ENCODE assay signal across 24 cellular contexts in genomic region chr22:43277987-43278601, GRCh38.
DNase-seq lines count a peak whose midpoint lies in the region; ATAC-seq and TF ChIP-seq lines count a peak whose summit lies in the region.
"Had no signal": no experiment of that assay in that cellular context is flagged by ENCODE, and none has a peak within 500 bp of the region (broad histone marks: within the 10 kb centered on the region; RNA-seq: fewer than 3 reads in every experiment).

No MANE protein-coding gene starts in this region.

- no peak overlapping the region for H3K56ac ChIP-seq in H9 (ENCODE audit: insufficient read length, low read depth, low read length)

- no peak overlapping the region for H2AK5ac ChIP-seq in H9 (ENCODE audit: insufficient read length, low read length)

- no peak overlapping the region for H2BK5ac ChIP-seq in H9 (ENCODE audit: insufficient read length, low read length)

- no peak for ATAC-seq in HG03280 (IDR thresholded peaks at IDR 0.05; ENCODE audit: unreplicated experiment)
- ATAC-seq: activated CD8-positive, alpha-beta memory T cell treated with anti-CD3 and anti-CD28 coated beads, Interleukin-2, amount 10 ng/mL, durations not matched to agents 7 days and 5 days; activated T-helper 17 cell treated with anti-CD3 and anti-CD28 coated beads, Interleukin-2, amount 50 U/mL, for 72 hours; body of pancreas; GM23338; lower lobe of right lung; sciatic nerve; stimulated activated naive CD8-positive, alpha-beta T cell treated with anti-CD3 and anti-CD28 coated beads, Interleukin-15, Interleukin-2, amounts not matched to agents 100 U/mL and 50 U/mL, for 24 hours had no signal

- intact Hi-C loops in colonic mucosa (cut with DNase I), result no loop called here
- intact Hi-C loops in posterior vena cava (cut with DNase I), result loop anchor here in 1 of 2 donors (5.0 kb wide), 1 partner anchor 109 kb away; no protein-coding TSS in a partner anchor

- no peak overlapping the region for H4K5ac ChIP-seq in H9 (ENCODE audit: insufficient read length, low read depth, low read length)

- H4K91ac ChIP-seq in H9 (ENCODE audit: insufficient read length, low read depth, low read length), result no peak overlapping the region

- no peak overlapping the region for H3T11ph ChIP-seq in H9 (ENCODE audit: low read length)

- H3K9me3 ChIP-seq in BLaER1, result no peaks in the 10 kb centered on the region
- no peaks in the 10 kb centered on the region for H3K9me3 ChIP-seq in colonic mucosa
- H3K9me3 ChIP-seq in H9 (ENCODE audit: control insufficient read depth, low read depth, low read length), result no peaks in the 10 kb centered on the region
- H3K9me3 ChIP-seq: body of pancreas, lower lobe of right lung, tibial nerve had no signal

- H4K20me1 ChIP-seq in BLaER1 (peaks cover 6% of the 10 kb centered on the region; the same call in 1 of the 2 replicates), H9 (ENCODE audit: control insufficient read depth, insufficient read depth, insufficient read length) (no peaks in the 10 kb centered on the region)

- H3K27ac Mint-ChIP-seq in type B pancreatic cell, result no peak overlapping the region
- no peak overlapping the region for H3K27ac Mint-ChIP-seq in H9
- H3K27ac Mint-ChIP-seq: activated CD8-positive, alpha-beta memory T cell treated with anti-CD3 and anti-CD28 coated beads, Interleukin-2, amount 10 ng/mL, durations not matched to agents 7 days and 5 days; activated T-helper 17 cell treated with anti-CD3 and anti-CD28 coated beads, Interleukin-2, amount 50 U/mL, for 72 hours; GM23338 had no signal

- no peak overlapping the region for H2BK20ac ChIP-seq in H9 (ENCODE audit: low read depth, low read length, poor library complexity, severe bottlenecking)

- H4K8ac ChIP-seq in H9 (replicated peaks; ENCODE audit: insufficient read length, low read depth, low read length), result no peak overlapping the region

- H3K36me3 ChIP-seq in BLaER1, result no peaks in the 10 kb centered on the region
- H3K36me3 ChIP-seq in colonic mucosa, result no peaks in the 10 kb centered on the region
- H3K36me3 ChIP-seq: lower lobe of right lung, tibial nerve had no signal

- H3K27me3 ChIP-seq in BLaER1 (no peaks in the 10 kb centered on the region), colonic mucosa (no peaks in the 10 kb centered on the region), H9 (ENCODE audit: insufficient read depth, low read length) (no peaks in the 10 kb centered on the region)
- H3K27me3 ChIP-seq: body of pancreas, tibial nerve had no signal

- H2BK12ac ChIP-seq in H9 (ENCODE audit: insufficient read length, low read depth, low read length), result no peak overlapping the region

- H3K9ac ChIP-seq in BLaER1, result no peak overlapping the region
- no peak overlapping the region for H3K9ac ChIP-seq in colonic mucosa (ENCODE audit: low read depth in 2 of 2, low read length in 2 of 2)
- no peak overlapping the region for H3K9ac ChIP-seq in H9 (ENCODE audit: extremely low read depth, insufficient read length, low read length)

- peaks cover 48% of the 10 kb centered on the region for H3K4me1 ChIP-seq in BLaER1
- peaks cover 3% of the 10 kb centered on the region for H3K4me1 ChIP-seq in colonic mucosa
- H3K4me1 ChIP-seq in H9 (ENCODE audit: insufficient read depth, low read length), result peaks cover 7% of the 10 kb centered on the region; the same call in 1 of the 2 replicates
- H3K4me1 ChIP-seq: body of pancreas had no signal

- peak overlapping the region; percentile 61 for H3K4me2 ChIP-seq in BLaER1
- H3K4me2 ChIP-seq in H9 (ENCODE audit: insufficient read depth, insufficient read length, low read length), result no peak overlapping the region
- H3K4me2 ChIP-seq: GM23338, PC-9 had no signal

- H3K4me3 Mint-ChIP-seq in type B pancreatic cell (no peak overlapping the region), H9 (no peak overlapping the region)
- H3K4me3 Mint-ChIP-seq: activated CD8-positive, alpha-beta memory T cell treated with anti-CD3 and anti-CD28 coated beads, Interleukin-2, amount 10 ng/mL, durations not matched to agents 7 days and 5 days; activated T-helper 17 cell treated with anti-CD3 and anti-CD28 coated beads, Interleukin-2, amount 50 U/mL, for 72 hours; GM23338; immature natural killer cell had no signal

- H3K4me3 ChIP-seq in BLaER1 (no peak overlapping the region), colonic mucosa (no peak overlapping the region)
- H3K4me3 ChIP-seq: body of pancreas, GM23338, lower lobe of right lung, PC-9, tibial nerve had no signal

- no peak overlapping the region for H2AFZ ChIP-seq in H9 (ENCODE audit: low read length)
- H2AFZ ChIP-seq: GM23338, PC-9 had no signal

- DNase-seq in COLO668 (lab: John Stamatoyannopoulos, UW; ENCODE audit: unreplicated experiment) (peak; percentile 65), NCI-H69 (lab: John Stamatoyannopoulos, UW) (peak; percentile 62), colonic mucosa (peak; percentile 52), posterior vena cava (ENCODE audit: low spot score) (no peak), type B pancreatic cell (ENCODE audit: extremely low spot score, unreplicated experiment) (no peak), H9 (no peak)
- DNase-seq: activated CD4-positive, CD25-positive, alpha-beta regulatory T cell treated with anti-CD3 and anti-CD28 coated beads, Interleukin-2, amount 50 U/mL, for 72 hours; activated CD8-positive, alpha-beta memory T cell treated with anti-CD3 and anti-CD28 coated beads, Interleukin-2, amount 10 ng/mL, durations not matched to agents 7 days and 5 days; body of pancreas; COR-L47; cortex of kidney; head of caudate nucleus; immature natural killer cell; lower lobe of right lung; NCI-H1694 treated with DMSO at 0.1 percent for 48 hours; PC-9; stimulated activated naive CD8-positive, alpha-beta T cell treated with anti-CD3 and anti-CD28 coated beads, Interleukin-15, Interleukin-2, amounts not matched to agents 100 U/mL and 50 U/mL, for 24 hours; T-helper 9 cell had no signal

- no peak overlapping the region for H3K23ac ChIP-seq in H9 (ENCODE audit: insufficient read length, low read depth, low read length)

- H3K27me3 Mint-ChIP-seq in type B pancreatic cell, result peaks cover 38% of the 10 kb centered on the region
- peaks cover 15% of the 10 kb centered on the region for H3K27me3 Mint-ChIP-seq in H9 (ENCODE audit: low read depth)

- no peak overlapping the region for H2BK15ac ChIP-seq in H9 (ENCODE audit: low read depth, low read length)

- TF ChIP-seq CTCF in colonic mucosa (IDR thresholded peaks at IDR 0.05) (no peak), type B pancreatic cell (conservative IDR thresholded peaks at IDR 0.05) (no peak), H9 (conservative IDR thresholded peaks at IDR 0.05) (no peak)

- H3K27ac ChIP-seq in BLaER1 (peak overlapping the region; percentile 26; the same call in 1 of the 2 replicates), colonic mucosa (no peak overlapping the region), H9 (ENCODE audit: insufficient read length, low read depth, low read length) (no peak overlapping the region)
- H3K27ac ChIP-seq: body of pancreas, lower lobe of right lung, PC-9 had no signal

- H3K79me2 ChIP-seq in H9 (ENCODE audit: insufficient read depth, low read length), result no peaks in the 10 kb centered on the region

- H3K9me3 Mint-ChIP-seq in type B pancreatic cell, result no peaks in the 10 kb centered on the region
- H3K9me3 Mint-ChIP-seq in H9, result no peaks in the 10 kb centered on the region
- H3K9me3 Mint-ChIP-seq: activated T-helper 17 cell treated with anti-CD3 and anti-CD28 coated beads, Interleukin-2, amount 50 U/mL, for 72 hours; GM23338; immature natural killer cell had no signal

- H3K4ac ChIP-seq in H9 (ENCODE audit: low read depth, low read length), result no peak overlapping the region

- H3K23me2 ChIP-seq in H9 (ENCODE audit: insufficient read length, low read depth, low read length, poor library complexity, severe bottlenecking), result no peaks in the 10 kb centered on the region

- WGBS in H9 (ENCODE audit: extremely low coverage, insufficient read length, low lambda C conversion rate), result no CpG with 5 or more reads among the region's 13 CpGs

- H2BK120ac ChIP-seq in H9 (ENCODE audit: low read depth, low read length, poor library complexity, severe bottlenecking), result no peak overlapping the region

- H3K18ac ChIP-seq in H9 (ENCODE audit: insufficient read length, low read depth, low read length), result no peak overlapping the region

- H3K36me3 Mint-ChIP-seq in type B pancreatic cell, result no peaks in the 10 kb centered on the region
- H3K36me3 Mint-ChIP-seq in H9 (ENCODE audit: insufficient read depth in 1 of 3, low read depth in 3 of 3), result no peaks in the 10 kb centered on the region
- H3K36me3 Mint-ChIP-seq: activated CD8-positive, alpha-beta memory T cell treated with anti-CD3 and anti-CD28 coated beads, Interleukin-2, amount 10 ng/mL, durations not matched to agents 7 days and 5 days had no signal

- peaks cover 18% of the 10 kb centered on the region for H3K4me1 Mint-ChIP-seq in type B pancreatic cell (ENCODE audit: unreplicated experiment)
- H3K4me1 Mint-ChIP-seq in H9, result peaks cover 22 to 30% of the 10 kb centered on the region in 2 experiments

- H3K14ac ChIP-seq in H9 (ENCODE audit: insufficient read depth, low read length), result no peak overlapping the region

- H3K79me1 ChIP-seq in H9 (ENCODE audit: insufficient read depth, low read depth, low read length, poor library complexity, severe bottlenecking), result no peaks in the 10 kb centered on the region

Comparison
In these comparisons a context has a peak if more than half of its experiments do, and no peak if none do; other contexts are left out.
1. DNase-seq: peak in COLO668 (single experiment), NCI-H69 (single experiment) and colonic mucosa (single experiment); none in posterior vena cava (single experiment), type B pancreatic cell (single experiment) and H9 (single experiment).